In the genomic region with DNA sequence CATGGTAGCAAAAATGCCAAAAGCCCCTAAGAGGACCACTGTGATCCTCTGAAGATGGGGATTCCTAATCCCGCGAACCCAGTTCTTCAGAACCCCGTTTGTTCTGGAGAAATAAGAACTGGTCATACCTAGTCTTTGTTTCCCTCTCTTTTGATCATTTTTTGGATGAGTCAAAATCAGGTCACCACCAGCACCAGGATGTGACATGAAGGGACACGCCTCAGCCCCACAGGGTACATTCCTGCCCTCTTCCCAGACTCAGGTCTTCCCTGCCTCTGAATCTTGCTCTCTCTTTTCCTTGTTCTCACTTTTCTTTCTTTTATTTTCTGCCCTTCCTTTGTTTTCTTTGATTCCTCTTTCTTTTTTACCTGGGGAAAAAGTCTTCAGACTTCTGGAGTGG, we compare ENCODE assay signal across 18 cellular contexts. TPM values are rescaled to one million over a fixed set of nuclear protein-coding genes. Genes with fewer than 3 reads are reported as not detected.
"Had no signal": no experiment of that assay in that cellular context is flagged by ENCODE, and none has a peak within 500 bp of the region (broad histone marks: within the 10 kb centered on the region; RNA-seq: fewer than 3 reads in every experiment).

No MANE protein-coding gene starts in this region.

- H2AFZ ChIP-seq: hepatocyte, parathyroid adenoma had no signal

- H3K27ac ChIP-seq: hepatocyte, parathyroid adenoma had no signal

- H3K4me1 Mint-ChIP-seq: activated CD4-positive, alpha-beta T cell treated with anti-CD3 and anti-CD28 coated beads, Interleukin-2, amount 10 ng/mL, durations not matched to agents 7 days and 5 days had no signal

- H3K27ac Mint-ChIP-seq: activated CD4-positive, alpha-beta T cell treated with anti-CD3 and anti-CD28 coated beads, Interleukin-2, amount 10 ng/mL, durations not matched to agents 7 days and 5 days; activated naive CD8-positive, alpha-beta T cell; brain had no signal

- H3K27me3 Mint-ChIP-seq: activated CD4-positive, alpha-beta T cell treated with anti-CD3 and anti-CD28 coated beads, Interleukin-2, amount 10 ng/mL, durations not matched to agents 7 days and 5 days had no signal

- H3K9ac ChIP-seq: parathyroid adenoma had no signal

- H3K9me3 Mint-ChIP-seq: activated CD4-positive, alpha-beta T cell treated with anti-CD3 and anti-CD28 coated beads, Interleukin-2, amount 10 ng/mL, durations not matched to agents 7 days and 5 days; neural crest cell had no signal

- H3K4me2 ChIP-seq: hepatocyte had no signal

- DNase-seq: activated CD4-positive, alpha-beta T cell treated with anti-CD3 and anti-CD28 coated beads, Interleukin-2, amount 10 ng/mL, durations not matched to agents 7 days and 5 days; activated CD4-positive, CD25-positive, alpha-beta regulatory T cell; activated effector memory CD4-positive, alpha-beta T cell treated with Interleukin-2 at 50 U/mL for 16 hours; activated T-cell treated with anti-CD3 and anti-CD28 coated beads, Interleukin-2, amount 50 U/mL, for 1 hour; amygdala; cerebellar nuclear complex; left ventricle myocardium superior; retina; stimulated activated CD4-positive, alpha-beta T cell treated with anti-CD3 and anti-CD28 coated beads, Interleukin-4, amount 100 ng/mL, for 4 hours had no signal

- ATAC-seq: left ventricle myocardium superior had no signal

- H3K36me3 Mint-ChIP-seq: activated naive CD8-positive, alpha-beta T cell; brain had no signal

- H3K79me2 ChIP-seq: hepatocyte, parathyroid adenoma had no signal

- H3K4me3 ChIP-seq: hepatocyte, skin epidermis had no signal

- H3K4me3 Mint-ChIP-seq: activated CD4-positive, alpha-beta T cell treated with anti-CD3 and anti-CD28 coated beads, Interleukin-2, amount 10 ng/mL, durations not matched to agents 7 days and 5 days; activated naive CD8-positive, alpha-beta T cell; brain; neural crest cell had no signal

RNA-seq across cellular contexts. Expression of gene ANO1, which starts 14.6 kb away (rescaled TPM):
- total RNA-seq: activated CD4-positive, alpha-beta T cell treated with anti-CD3 and anti-CD28 coated beads, Interleukin-2, amount 10 ng/mL, durations not matched to agents 7 days and 5 days; activated CD8-positive, alpha-beta memory T cell treated with anti-CD3 and anti-CD28 coated beads for 36 hours; dermis microvascular lymphatic vessel endothelial cell; neural crest cell; T-helper 2 cell treated with Interferon-gamma antibody and Interleukin-4, amounts not matched to agents 100 ng/mL and 5 ng/mL, for 36 hours had no signal
